ENCODE assay signal across 8 cellular contexts in genomic region chr2:239399404-239399999, GRCh38. TPM values are rescaled to one million over a fixed set of nuclear protein-coding genes. Genes with fewer than 3 reads are reported as not detected.
DNase-seq lines count a peak whose midpoint lies in the region; ATAC-seq, FAIRE-seq and TF ChIP-seq lines count a peak whose summit lies in the region.

No MANE protein-coding gene starts in this region.

- TF ChIP-seq EP300 in A549 (IDR thresholded peaks at IDR 0.05) (no peak), SK-N-SH (IDR thresholded peaks at IDR 0.05; ENCODE audit: borderline replicate concordance in 1 of 2, low read depth in 1 of 2, low read length in 1 of 2) (no peak)

- FAIRE-seq in A549 (lab: Jason Lieb, UNC): no peak

- H3K79me2 ChIP-seq in SK-N-SH (ENCODE audit: insufficient read depth) (peaks cover 35% of the 10 kb centered on the region), mammary epithelial cell (ENCODE audit: insufficient read depth, low read length) (peaks cover 42% of the 10 kb centered on the region)

- POLR2A ChIA-PET in A549 (lab: Yijun Ruan, JAX) (no interaction called here), HEK293 (lab: Yijun Ruan, JAX) (no interaction called here), SK-N-SH (lab: Yijun Ruan, JAX) (interaction anchor here (1.2 kb wide), 1 partner anchor 95 kb away, joined by 3 read pairs; no protein-coding TSS in a partner anchor)

- H3K4me2 ChIP-seq in A549 (peak overlapping the region; percentile 96), SK-N-SH (peak overlapping the region; percentile 94), mammary epithelial cell (ENCODE audit: insufficient read depth, low read depth, low read length) (peak overlapping the region; percentile 94)

- H3K4me3 ChIP-seq in A549 (peak overlapping the region; percentile 87), HEK293 (ENCODE audit: low read depth, low read length) (peak overlapping the region; percentile 40), SK-N-SH (ENCODE audit: low read depth in 2 of 2, low read length in 1 of 2) (peak overlapping the region; percentile 57 to 81), mammary epithelial cell (replicated peaks in 1 of 3; ENCODE audit: insufficient read depth in 1 of 3, low read depth in 2 of 3, low read length in 3 of 3) (peak overlapping the region; percentile 48 to 67 (median 61)), liver (ENCODE audit: low read depth in 1 of 3, low read length in 3 of 3) (peak overlapping the region; percentile 66 to 98 (median 71))

- WGBS in A549 (ENCODE audit: missing lambda C conversion rate): 4% methylated on average over 9 of the region's 9 CpGs
- 5% methylated on average over 9 of the region's 9 CpGs for WGBS in SK-N-SH (ENCODE audit: low lambda C conversion rate)
- 0% methylated on average over 9 of the region's 9 CpGs for WGBS in mammary epithelial cell (ENCODE audit: low coverage, missing lambda C conversion rate)
- 2% methylated on average over 9 of the region's 9 CpGs for WGBS in liver

- TF ChIP-seq POLR2A in A549 (IDR thresholded peaks at IDR 0.05; ENCODE audit: low read length): no peak

- H3F3A ChIP-seq in SK-N-SH (replicated peaks; ENCODE audit: insufficient read depth): no peaks in the 10 kb centered on the region

- dilution Hi-C loops in mammary epithelial cell (cut with HindIII; ENCODE audit: low sequenced_read_pairs): no loop called here

- intact Hi-C loops in mammary epithelial cell (cut with micrococcal nuclease): loop anchor here (5.0 to 10.0 kb wide), 2 partner anchors 122 to 365 kb away; no protein-coding TSS in a partner anchor

- CTCF ChIA-PET in A549 (lab: Yijun Ruan, JAX): interaction anchor here (1.5 kb wide), 1 partner anchor 10 kb away, joined by 3 read pairs; no protein-coding TSS in a partner anchor
- CTCF ChIA-PET in HEK293 (lab: Yijun Ruan, JAX): interaction anchor here (0.7 kb wide), 1 partner anchor 16 kb away, joined by 3 read pairs; no protein-coding TSS in a partner anchor
- CTCF ChIA-PET in SK-N-SH (lab: Yijun Ruan, JAX): interaction anchor here (0.9 to 2.1 kb wide), 8 partner anchors 19 to 592 kb away, joined by 3 to 7 read pairs (median 6); no protein-coding TSS in a partner anchor
- CTCF ChIA-PET in mammary epithelial cell (lab: Charles Lee; ENCODE audit: low non-redundant PET): no interaction called here

- H3K27me3 ChIP-seq in SK-N-SH (ENCODE audit: insufficient read depth) (no peaks in the 10 kb centered on the region), mammary epithelial cell (ENCODE audit: insufficient read depth, low read length) (no peaks in the 10 kb centered on the region), liver (ENCODE audit: control insufficient read depth in 4 of 4, insufficient read depth in 4 of 4, low read length in 3 of 4) (no peaks in the 10 kb centered on the region)

- H3K4me1 ChIP-seq in A549: peaks cover 17% of the 10 kb centered on the region
- H3K4me1 ChIP-seq in HEK293 (ENCODE audit: control insufficient read depth, insufficient read depth, low read length): peaks cover 16% of the 10 kb centered on the region; the same call in 1 of the 2 replicates
- peaks cover 15 to 28% of the 10 kb centered on the region in 2 experiments; a peak in 3 of 4 replicates for H3K4me1 ChIP-seq in SK-N-SH (ENCODE audit: control insufficient read depth in 1 of 2, insufficient read depth in 2 of 2, low read depth in 1 of 2, low read length in 1 of 2)
- peaks cover 14% of the 10 kb centered on the region for H3K4me1 ChIP-seq in mammary epithelial cell (ENCODE audit: insufficient read depth, low read length)
- H3K4me1 ChIP-seq in liver (ENCODE audit: control insufficient read depth in 4 of 4, insufficient read depth in 4 of 4, low read length in 3 of 4): peaks cover 1 to 20% (median 11%) of the 10 kb centered on the region in 4 donors

- H3K36me3 ChIP-seq in HEK293 (ENCODE audit: control insufficient read depth in 2 of 2, insufficient read depth in 1 of 2, low read length in 2 of 2): no peaks in the 10 kb centered on the region
- H3K36me3 ChIP-seq in SK-N-SH (replicated peaks in 1 of 2; ENCODE audit: control insufficient read depth in 1 of 2, insufficient read depth in 2 of 2, low read length in 1 of 2): no peaks in the 10 kb centered on the region
- H3K36me3 ChIP-seq in mammary epithelial cell (ENCODE audit: insufficient read depth, low read length): no peaks in the 10 kb centered on the region
- no peaks in the 10 kb centered on the region for H3K36me3 ChIP-seq in liver (ENCODE audit: control insufficient read depth in 4 of 4, insufficient read depth in 3 of 4, low read depth in 1 of 4, low read length in 3 of 4)

- TF ChIP-seq RAD21 in A549 (conservative IDR thresholded peaks at IDR 0.05 in 1 of 2, IDR thresholded peaks at IDR 0.05 in 1 of 2): no peak
- 0 out of 2 replicates have a peak, but pooled peaks have one; percentile 6 for TF ChIP-seq RAD21 in SK-N-SH (IDR thresholded peaks at IDR 0.05; ENCODE audit: low read length)
- peak in 1 of 2 donors; percentile 24 for TF ChIP-seq RAD21 in liver (IDR thresholded peaks at IDR 0.05)

- H3K9ac ChIP-seq in SK-N-SH (peak overlapping the region; percentile 51; the same call in 1 of the 2 replicates), mammary epithelial cell (ENCODE audit: insufficient read depth, low read length) (peak overlapping the region; percentile 51), liver (ENCODE audit: low read depth in 1 of 2, low read length in 2 of 2) (peak overlapping the region in 1 of 2 donors; percentile 66)

- no peak for TF ChIP-seq CTCF in A549 (IDR thresholded peaks at IDR 0.05)
- no peak for TF ChIP-seq CTCF in HEK293 (tag by site-specific recombination; IDR thresholded peaks at IDR 0.05)
- no peak for TF ChIP-seq CTCF in SK-N-SH (IDR thresholded peaks at IDR 0.05)
- no peak for TF ChIP-seq CTCF in mammary epithelial cell (conservative IDR thresholded peaks at IDR 0.05 in 1 of 2, IDR thresholded peaks at IDR 0.05 in 1 of 2; ENCODE audit: extremely low read depth in 1 of 2, insufficient read depth in 1 of 2, low read depth in 1 of 2, low read length in 2 of 2)
- no peak for TF ChIP-seq CTCF in liver (IDR thresholded peaks at IDR 0.05; ENCODE audit: low read depth, low read length, missing input control)

- H2AFZ ChIP-seq in SK-N-SH (ENCODE audit: low read depth) (peak overlapping the region; percentile 61; the same call in 1 of the 2 replicates), mammary epithelial cell (ENCODE audit: low read depth, low read length) (no peak overlapping the region)

- no peak for ATAC-seq in A549

- in situ Hi-C loops in mammary epithelial cell (cut with MboI; ENCODE audit: low sequenced_read_pairs in 2 of 2): no loop called here

- no TSS peak for BruUV-seq in mammary epithelial cell (replicated peaks; lab: Mats Ljungman, UMichigan)

- H4K20me1 ChIP-seq in SK-N-SH (ENCODE audit: insufficient read depth): peaks cover 10% of the 10 kb centered on the region; the same call in 1 of the 2 replicates
- H4K20me1 ChIP-seq in mammary epithelial cell (ENCODE audit: insufficient read depth, low read length): no peaks in the 10 kb centered on the region

- H3K27ac ChIP-seq in A549: peak overlapping the region; percentile 82 to 97
- H3K27ac ChIP-seq in HEK293 (ENCODE audit: extremely low read depth, low read depth, low read length): no peak overlapping the region; the same call in 1 of the 2 replicates
- peak overlapping the region in 1 of 2 experiments; percentile 55; a peak in 2 of 4 replicates for H3K27ac ChIP-seq in SK-N-SH (ENCODE audit: low read depth in 2 of 2, low read length in 1 of 2)
- H3K27ac ChIP-seq in mammary epithelial cell (ENCODE audit: insufficient read depth, low read depth, low read length): peak overlapping the region; percentile 35
- peak overlapping the region; percentile 32 to 49 for H3K27ac ChIP-seq in liver (ENCODE audit: low read depth in 1 of 2, low read length in 2 of 2)

- no peaks in the 10 kb centered on the region for H3K9me3 ChIP-seq in A549
- H3K9me3 ChIP-seq in HEK293 (ENCODE audit: control insufficient read depth, insufficient read depth, low read depth, low read length): no peaks in the 10 kb centered on the region
- H3K9me3 ChIP-seq in SK-N-SH: no peaks in the 10 kb centered on the region
- H3K9me3 ChIP-seq in mammary epithelial cell (replicated peaks; ENCODE audit: insufficient read depth, low read length): no peaks in the 10 kb centered on the region
- no peaks in the 10 kb centered on the region for H3K9me3 ChIP-seq in liver (ENCODE audit: control insufficient read depth in 4 of 4, low read length in 3 of 4)

- H3K9me2 ChIP-seq in SK-N-SH: no peaks in the 10 kb centered on the region

- DNase-seq in A549 (ENCODE audit: low read depth in 1 of 2, low spot score in 1 of 2) (peak; percentile 8 to 9), SK-N-SH (peak; percentile 54), mammary epithelial cell (peak; percentile 17), NCI-H446 (lab: John Stamatoyannopoulos, UW) (no peak), SKM-1 (lab: John Stamatoyannopoulos, UW; ENCODE audit: unreplicated experiment) (no peak)
- peak; percentile 18 to 69 (median 36) for DNase-seq in stimulated activated naive CD4-positive, alpha-beta T cell (lab: John Stamatoyannopoulos, UW)

TF ChIP-seq in A549, 52 proteins besides CTCF, POLR2A, EP300 and RAD21 (continues in another document):
- TF ChIP-seq FOSL2 (IDR thresholded peaks at IDR 0.05) (no peak), FOSL2 (CRISPR knock-in tag; IDR thresholded peaks at IDR 0.05) (no peak), NR3C1 (IDR thresholded peaks at IDR 0.05) (no peak)

TF ChIP-seq in HEK293, 187 proteins besides CTCF, POLR2A, EP300 and RAD21 (continues in another document):
- TF ChIP-seq ZNF138 (tag by site-specific recombination; IDR thresholded peaks at IDR 0.05; ENCODE audit: borderline replicate concordance) (no peak), ZNF654 (tag by site-specific recombination; IDR thresholded peaks at IDR 0.05; ENCODE audit: low read depth) (no peak)

TF ChIP-seq in SK-N-SH, 30 proteins besides CTCF, POLR2A, EP300 and RAD21 (continues in another document):
- 0 out of 2 replicates have a peak, but pooled peaks have one; percentile 30 for TF ChIP-seq MXI1 (IDR thresholded peaks at IDR 0.05; ENCODE audit: low read depth, low read length)

TF ChIP-seq in liver, 16 proteins besides CTCF, POLR2A, EP300 and RAD21 (continues in another document):
- no peak for TF ChIP-seq ATF3 (IDR thresholded peaks at IDR 0.05)

RNA-seq across cellular contexts. Expression of gene HDAC4, which starts 1.3 kb away (rescaled TPM):
- 7.0 and 8.6 TPM in 2 replicates for polyA plus RNA-seq in A549 (2011; rRNA removed)
- polyA plus RNA-seq in A549 (2012; cell fraction: cytosol; rRNA removed): 9.5 and 12.1 TPM in 2 replicates
- polyA plus RNA-seq in A549 (2012; cell fraction: nucleus; rRNA removed): 26.0 and 29.3 TPM in 2 replicates
- 10.4 to 12.4 TPM (median 11.8 TPM) in 3 replicates for polyA plus RNA-seq in A549 (2017; fragmentation: RNase III; extraction: RNeasy Plus Mini Kit Qiagen cat#74134 plus additional on column Dnase treatment)
- polyA minus RNA-seq in A549 (2011; rRNA and poly(A)+ RNA removed): 27.6 and 45.9 TPM in 2 replicates
- polyA plus RNA-seq in SK-N-SH (2012; rRNA removed): 3.9 and 5.5 TPM in 2 replicates
- polyA plus RNA-seq in SK-N-SH (2012; cell fraction: cytosol; rRNA removed): 3.1 and 3.9 TPM in 2 replicates
- 16.0 and 17.0 TPM in 2 replicates for polyA plus RNA-seq in SK-N-SH (2012; cell fraction: nucleus; rRNA removed)
- 10 to 100 TPM; 18.4 to 20.2 TPM for total RNA-seq in mammary epithelial cell
- polyA plus RNA-seq in mammary epithelial cell: 8.9 TPM
- polyA minus RNA-seq in mammary epithelial cell: 12.6 TPM
- 10 to 100 TPM in 1 of 2 donors, 1 to 10 TPM in 1; 5.4 to 37.2 TPM for total RNA-seq in liver
- 1 to 10 TPM; 2.9 to 3.3 TPM for polyA plus RNA-seq in liver

Comparison
In these comparisons a context has a peak if more than half of its experiments do, and no peak if none do; other contexts are left out.
1. DNase-seq: peak in A549 (2 of 2), SK-N-SH (single experiment), mammary epithelial cell (single experiment) and stimulated activated naive CD4-positive, alpha-beta T cell (6 of 6); none in NCI-H446 (0 of 2) and SKM-1 (single experiment).
2. Peak in every context shown above with its lines, with median percentiles within 50 percentile points of each other: H3K4me2 ChIP-seq and H3K4me3 ChIP-seq.